Comparison of ENCODE assay signal across 2 cellular contexts in the genomic region with DNA sequence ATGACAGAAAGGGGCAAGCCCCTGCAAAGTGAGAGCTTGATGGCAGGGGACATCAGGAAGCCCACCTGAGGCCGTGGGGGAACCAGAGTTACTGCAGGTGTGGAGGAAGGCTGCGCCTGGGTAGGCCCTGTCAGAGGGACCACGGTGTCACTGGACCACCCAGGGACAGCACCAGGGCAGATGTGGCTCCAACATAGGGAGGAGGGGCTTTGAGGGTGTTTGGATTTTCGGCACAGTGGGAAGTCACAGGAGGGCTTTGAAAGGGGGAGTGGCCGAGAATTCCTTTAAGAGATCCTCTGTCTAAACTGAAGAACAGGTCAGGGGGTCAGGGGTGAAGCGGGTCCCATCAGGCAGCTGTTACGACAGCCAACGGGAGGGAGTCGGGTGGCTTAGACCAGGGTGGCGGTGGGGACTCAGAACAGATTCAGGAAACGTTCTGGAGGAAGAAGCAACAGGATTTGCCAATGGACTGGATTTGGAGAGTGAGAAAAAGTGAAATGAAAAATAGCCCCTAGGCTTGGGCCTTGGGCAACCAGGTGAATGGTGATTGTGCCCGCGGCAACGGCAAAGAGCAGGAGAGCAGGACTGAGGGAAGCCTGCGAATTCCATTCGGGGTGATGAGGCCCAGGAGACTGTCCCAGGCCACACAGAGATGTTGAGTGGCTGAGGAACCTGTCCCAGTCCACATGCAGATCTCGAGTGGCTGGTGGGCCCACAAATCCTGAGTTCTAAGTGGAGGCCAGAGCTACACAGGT.
TF ChIP-seq lines count a peak whose summit lies in the region.

No MANE protein-coding gene starts in this region.

TF ChIP-seq in H1, 55 proteins besides CTCF, POLR2A, EP300 and RAD21:
- no peak for TF ChIP-seq TAF7 (optimal IDR thresholded peaks at IDR 0.05; ENCODE audit: borderline replicate concordance, low read depth, low read length)
- no peak for TF ChIP-seq KDM5A (IDR thresholded peaks at IDR 0.05; ENCODE audit: low read length)
- no peak for TF ChIP-seq CHD2 (IDR thresholded peaks at IDR 0.05; ENCODE audit: low read length)

TF ChIP-seq in HepG2, 621 proteins besides CTCF, POLR2A, EP300 and RAD21:
- TF ChIP-seq SCMH1 (CRISPR knock-in tag; IDR thresholded peaks at IDR 0.05; ENCODE audit: borderline replicate concordance): no peak
- TF ChIP-seq ZNF501 (CRISPR knock-in tag; IDR thresholded peaks at IDR 0.05): no peak
- TF ChIP-seq, protein P1, sequence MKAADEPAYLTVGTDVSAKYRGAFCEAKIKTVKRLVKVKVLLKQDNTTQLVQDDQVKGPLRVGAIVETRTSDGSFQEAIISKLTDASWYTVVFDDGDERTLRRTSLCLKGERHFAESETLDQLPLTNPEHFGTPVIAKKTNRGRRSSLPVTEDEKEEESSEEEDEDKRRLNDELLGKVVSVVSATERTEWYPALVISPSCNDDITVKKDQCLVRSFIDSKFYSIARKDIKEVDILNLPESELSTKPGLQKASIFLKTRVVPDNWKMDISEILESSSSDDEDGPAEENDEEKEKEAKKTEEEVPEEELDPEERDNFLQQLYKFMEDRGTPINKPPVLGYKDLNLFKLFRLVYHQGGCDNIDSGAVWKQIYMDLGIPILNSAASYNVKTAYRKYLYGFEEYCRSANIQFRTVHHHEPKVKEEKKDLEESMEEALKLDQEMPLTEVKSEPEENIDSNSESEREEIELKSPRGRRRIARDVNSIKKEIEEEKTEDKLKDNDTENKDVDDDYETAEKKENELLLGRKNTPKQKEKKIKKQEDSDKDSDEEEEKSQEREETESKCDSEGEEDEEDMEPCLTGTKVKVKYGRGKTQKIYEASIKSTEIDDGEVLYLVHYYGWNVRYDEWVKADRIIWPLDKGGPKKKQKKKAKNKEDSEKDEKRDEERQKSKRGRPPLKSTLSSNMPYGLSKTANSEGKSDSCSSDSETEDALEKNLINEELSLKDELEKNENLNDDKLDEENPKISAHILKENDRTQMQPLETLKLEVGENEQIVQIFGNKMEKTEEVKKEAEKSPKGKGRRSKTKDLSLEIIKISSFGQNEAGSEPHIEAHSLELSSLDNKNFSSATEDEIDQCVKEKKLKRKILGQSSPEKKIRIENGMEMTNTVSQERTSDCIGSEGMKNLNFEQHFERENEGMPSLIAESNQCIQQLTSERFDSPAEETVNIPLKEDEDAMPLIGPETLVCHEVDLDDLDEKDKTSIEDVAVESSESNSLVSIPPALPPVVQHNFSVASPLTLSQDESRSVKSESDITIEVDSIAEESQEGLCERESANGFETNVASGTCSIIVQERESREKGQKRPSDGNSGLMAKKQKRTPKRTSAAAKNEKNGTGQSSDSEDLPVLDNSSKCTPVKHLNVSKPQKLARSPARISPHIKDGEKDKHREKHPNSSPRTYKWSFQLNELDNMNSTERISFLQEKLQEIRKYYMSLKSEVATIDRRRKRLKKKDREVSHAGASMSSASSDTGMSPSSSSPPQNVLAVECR (CRISPR knock-in tag; IDR thresholded peaks at IDR 0.05; ENCODE audit: borderline replicate concordance): no peak
- TF ChIP-seq ZNF607 (CRISPR knock-in tag; IDR thresholded peaks at IDR 0.05; ENCODE audit: borderline replicate concordance): no peak
- TF ChIP-seq SOX13 (IDR thresholded peaks at IDR 0.05): no peak
- no peak for TF ChIP-seq SOX13 (CRISPR knock-in tag; conservative IDR thresholded peaks at IDR 0.05 in 1 of 2, IDR thresholded peaks at IDR 0.05 in 1 of 2)
- TF ChIP-seq GABPA (IDR thresholded peaks at IDR 0.05; ENCODE audit: low read depth, low read length): no peak
- TF ChIP-seq GABPA (CRISPR knock-in tag; IDR thresholded peaks at IDR 0.05; ENCODE audit: low read depth): no peak
- TF ChIP-seq, protein P2, sequence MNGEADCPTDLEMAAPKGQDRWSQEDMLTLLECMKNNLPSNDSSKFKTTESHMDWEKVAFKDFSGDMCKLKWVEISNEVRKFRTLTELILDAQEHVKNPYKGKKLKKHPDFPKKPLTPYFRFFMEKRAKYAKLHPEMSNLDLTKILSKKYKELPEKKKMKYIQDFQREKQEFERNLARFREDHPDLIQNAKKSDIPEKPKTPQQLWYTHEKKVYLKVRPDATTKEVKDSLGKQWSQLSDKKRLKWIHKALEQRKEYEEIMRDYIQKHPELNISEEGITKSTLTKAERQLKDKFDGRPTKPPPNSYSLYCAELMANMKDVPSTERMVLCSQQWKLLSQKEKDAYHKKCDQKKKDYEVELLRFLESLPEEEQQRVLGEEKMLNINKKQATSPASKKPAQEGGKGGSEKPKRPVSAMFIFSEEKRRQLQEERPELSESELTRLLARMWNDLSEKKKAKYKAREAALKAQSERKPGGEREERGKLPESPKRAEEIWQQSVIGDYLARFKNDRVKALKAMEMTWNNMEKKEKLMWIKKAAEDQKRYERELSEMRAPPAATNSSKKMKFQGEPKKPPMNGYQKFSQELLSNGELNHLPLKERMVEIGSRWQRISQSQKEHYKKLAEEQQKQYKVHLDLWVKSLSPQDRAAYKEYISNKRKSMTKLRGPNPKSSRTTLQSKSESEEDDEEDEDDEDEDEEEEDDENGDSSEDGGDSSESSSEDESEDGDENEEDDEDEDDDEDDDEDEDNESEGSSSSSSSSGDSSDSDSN (CRISPR knock-in tag; IDR thresholded peaks at IDR 0.05): no peak
- TF ChIP-seq DBP (CRISPR knock-in tag; IDR thresholded peaks at IDR 0.05; ENCODE audit: not compliant biosample characterization): no peak
- TF ChIP-seq, protein P3, sequence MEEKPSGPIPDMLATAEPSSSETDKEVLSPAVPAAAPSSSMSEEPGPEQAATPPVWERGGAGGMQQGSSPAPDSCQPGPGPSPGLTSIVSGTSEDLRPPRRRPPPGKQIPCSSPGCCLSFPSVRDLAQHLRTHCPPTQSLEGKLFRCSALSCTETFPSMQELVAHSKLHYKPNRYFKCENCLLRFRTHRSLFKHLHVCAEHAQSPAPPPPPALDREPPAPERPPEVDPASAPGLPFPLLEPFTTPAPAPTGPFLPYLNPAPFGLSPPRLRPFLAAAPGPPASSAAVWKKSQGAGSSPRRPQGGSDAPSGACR (CRISPR knock-in tag; IDR thresholded peaks at IDR 0.05): no peak
- TF ChIP-seq, protein P4, sequence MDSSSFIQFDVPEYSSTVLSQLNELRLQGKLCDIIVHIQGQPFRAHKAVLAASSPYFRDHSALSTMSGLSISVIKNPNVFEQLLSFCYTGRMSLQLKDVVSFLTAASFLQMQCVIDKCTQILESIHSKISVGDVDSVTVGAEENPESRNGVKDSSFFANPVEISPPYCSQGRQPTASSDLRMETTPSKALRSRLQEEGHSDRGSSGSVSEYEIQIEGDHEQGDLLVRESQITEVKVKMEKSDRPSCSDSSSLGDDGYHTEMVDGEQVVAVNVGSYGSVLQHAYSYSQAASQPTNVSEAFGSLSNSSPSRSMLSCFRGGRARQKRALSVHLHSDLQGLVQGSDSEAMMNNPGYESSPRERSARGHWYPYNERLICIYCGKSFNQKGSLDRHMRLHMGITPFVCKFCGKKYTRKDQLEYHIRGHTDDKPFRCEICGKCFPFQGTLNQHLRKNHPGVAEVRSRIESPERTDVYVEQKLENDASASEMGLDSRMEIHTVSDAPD (CRISPR knock-in tag; IDR thresholded peaks at IDR 0.05): no peak
- TF ChIP-seq ZNF10 (CRISPR knock-in tag; IDR thresholded peaks at IDR 0.05; ENCODE audit: borderline replicate concordance, low read depth): no peak
- TF ChIP-seq JUND (CRISPR knock-in tag; IDR thresholded peaks at IDR 0.05): no peak
- TF ChIP-seq ZBTB49 (CRISPR knock-in tag; IDR thresholded peaks at IDR 0.05; ENCODE audit: borderline replicate concordance): no peak
- TF ChIP-seq ZNF746 (CRISPR knock-in tag; IDR thresholded peaks at IDR 0.05): no peak
- TF ChIP-seq IKZF5 (CRISPR knock-in tag; IDR thresholded peaks at IDR 0.05): no peak
- TF ChIP-seq FOXK2 (IDR thresholded peaks at IDR 0.05): no peak
- no peak for TF ChIP-seq ZNF883 (CRISPR knock-in tag; IDR thresholded peaks at IDR 0.05; ENCODE audit: not compliant biosample characterization)
TF ChIP-seq in HepG2: peak in this region for 0.
